ENCODE assay signal across 1 cellular context in the genomic region with DNA sequence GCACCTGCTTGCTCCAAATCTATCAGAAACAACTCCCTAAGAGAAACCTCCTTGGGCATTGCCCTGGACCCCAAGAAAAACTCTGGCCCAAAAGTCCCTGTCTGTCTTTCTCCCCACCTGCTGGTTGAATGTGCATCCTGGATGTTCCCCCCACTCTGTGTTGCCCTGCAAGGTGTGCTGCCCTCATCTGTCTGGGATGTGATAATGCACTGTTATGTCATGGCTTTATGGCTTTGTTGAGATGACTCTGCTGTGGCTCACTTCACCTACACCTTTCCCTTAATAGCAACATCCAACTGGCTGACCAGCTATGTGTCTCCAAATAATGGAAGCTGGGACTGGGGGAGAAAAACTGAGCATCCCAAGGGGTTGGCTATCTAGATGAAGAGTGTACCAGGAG.
TF ChIP-seq lines count a peak whose summit lies in the region.

No MANE protein-coding gene starts in this region.

TF ChIP-seq in HepG2, 621 proteins besides CTCF, POLR2A, EP300 and RAD21 (continued from another document):
- TF ChIP-seq, protein P1, sequence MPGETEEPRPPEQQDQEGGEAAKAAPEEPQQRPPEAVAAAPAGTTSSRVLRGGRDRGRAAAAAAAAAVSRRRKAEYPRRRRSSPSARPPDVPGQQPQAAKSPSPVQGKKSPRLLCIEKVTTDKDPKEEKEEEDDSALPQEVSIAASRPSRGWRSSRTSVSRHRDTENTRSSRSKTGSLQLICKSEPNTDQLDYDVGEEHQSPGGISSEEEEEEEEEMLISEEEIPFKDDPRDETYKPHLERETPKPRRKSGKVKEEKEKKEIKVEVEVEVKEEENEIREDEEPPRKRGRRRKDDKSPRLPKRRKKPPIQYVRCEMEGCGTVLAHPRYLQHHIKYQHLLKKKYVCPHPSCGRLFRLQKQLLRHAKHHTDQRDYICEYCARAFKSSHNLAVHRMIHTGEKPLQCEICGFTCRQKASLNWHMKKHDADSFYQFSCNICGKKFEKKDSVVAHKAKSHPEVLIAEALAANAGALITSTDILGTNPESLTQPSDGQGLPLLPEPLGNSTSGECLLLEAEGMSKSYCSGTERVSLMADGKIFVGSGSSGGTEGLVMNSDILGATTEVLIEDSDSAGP (CRISPR knock-in tag; IDR thresholded peaks at IDR 0.05; ENCODE audit: borderline replicate concordance) = no peak
- TF ChIP-seq MAFG (CRISPR knock-in tag; IDR thresholded peaks at IDR 0.05) = no peak
- TF ChIP-seq IRF1 (CRISPR knock-in tag; IDR thresholded peaks at IDR 0.05; ENCODE audit: low read depth) = no peak
